ENCODE assay signal across 8 cellular contexts in the genomic region with DNA sequence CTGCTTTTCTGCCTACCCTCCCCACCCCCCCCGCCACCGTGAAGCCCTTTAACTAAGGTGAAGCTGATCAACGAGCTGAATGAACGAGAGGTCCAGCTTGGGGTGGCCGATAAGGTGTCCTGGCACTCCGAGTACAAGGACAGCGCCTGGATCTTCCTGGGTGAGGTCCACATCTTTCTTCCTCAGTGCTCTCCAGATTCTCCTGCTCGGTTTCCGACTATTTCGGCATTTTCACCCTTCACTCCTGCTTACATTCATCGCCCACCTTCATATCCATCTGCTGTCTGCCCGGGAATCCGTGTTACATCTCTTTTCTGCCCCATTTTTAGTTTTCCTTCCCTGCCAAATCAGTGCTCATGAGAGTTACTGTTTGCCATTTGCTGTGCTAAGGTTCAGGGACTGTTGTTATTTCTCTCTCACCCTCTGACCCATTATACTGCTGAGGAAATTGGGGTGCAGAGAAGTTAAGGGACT. TPM values are rescaled to one million over a fixed set of nuclear protein-coding genes. Genes with fewer than 3 reads are reported as not detected.
DNase-seq lines count a peak whose midpoint lies in the region; ATAC-seq and TF ChIP-seq lines count a peak whose summit lies in the region.

No MANE protein-coding gene starts in this region.

- no peaks in the 10 kb centered on the region for H3K9me2 ChIP-seq in GM23248 (ENCODE audit: insufficient read depth)

- DNase-seq in GM23248 (peak; percentile 18), T-helper 17 cell (no peak), HUDEP-2 (lab: John Stamatoyannopoulos, UW; ENCODE audit: unreplicated experiment in 76 of 76) (no peak), H4 (ENCODE audit: low spot score) (no peak), HuH-7 (ENCODE audit: low spot score) (no peak)
- DNase-seq in activated CD4-positive, alpha-beta T cell treated with anti-CD3 and anti-CD28 coated beads for 1 hour, result no peak

- H3K27me3 ChIP-seq in GM23248 (replicated peaks; ENCODE audit: insufficient read depth) (no peaks in the 10 kb centered on the region), gastroesophageal sphincter (no peaks in the 10 kb centered on the region), skeletal muscle tissue (ENCODE audit: control insufficient read depth in 3 of 3, insufficient read depth in 3 of 3, low read length in 3 of 3) (peaks cover 0 to 6% (median 0%) of the 10 kb centered on the region in 3 donors)

- peak overlapping the region; percentile 76 for H3K4me2 ChIP-seq in GM23248 (ENCODE audit: unreplicated experiment)

- H3K4me1 ChIP-seq in GM23248 (ENCODE audit: insufficient read depth) (no peaks in the 10 kb centered on the region), gastroesophageal sphincter (peaks cover 0 to 26% (median 0%) of the 10 kb centered on the region in 3 donors), skeletal muscle tissue (ENCODE audit: control insufficient read depth in 3 of 3, insufficient read depth in 3 of 3, low read length in 3 of 3) (peaks cover 0 to 3% (median 0%) of the 10 kb centered on the region in 3 donors)

- no peak for TF ChIP-seq POLR2A in gastroesophageal sphincter (IDR thresholded peaks at IDR 0.05)

- peak overlapping the region; percentile 95 for H3K4me3 Mint-ChIP-seq in T-helper 17 cell

- peaks cover 10% of the 10 kb centered on the region for H3K27me3 Mint-ChIP-seq in T-helper 17 cell

- H3K4me1 Mint-ChIP-seq in T-helper 17 cell, result peaks cover 5% of the 10 kb centered on the region

- H3F3A ChIP-seq in GM23248 (ENCODE audit: insufficient read depth), result no peaks in the 10 kb centered on the region

- no peak for TF ChIP-seq EP300 in gastroesophageal sphincter (IDR thresholded peaks at IDR 0.05)

- H3K36me3 ChIP-seq in GM23248 (ENCODE audit: low read depth), result no peaks in the 10 kb centered on the region
- H3K36me3 ChIP-seq in gastroesophageal sphincter, result peaks cover 0 to 15% of the 10 kb centered on the region in 2 donors
- H3K36me3 ChIP-seq in skeletal muscle tissue (ENCODE audit: control insufficient read depth in 3 of 3, insufficient read depth in 3 of 3, low read length in 3 of 3), result peaks cover 4 to 10% (median 9%) of the 10 kb centered on the region in 3 donors

- peak overlapping the region; percentile 99 for H2AFZ ChIP-seq in GM23248

- no peaks in the 10 kb centered on the region for H3K9me3 ChIP-seq in GM23248 (ENCODE audit: low read depth)
- H3K9me3 ChIP-seq in T-helper 17 cell (ENCODE audit: control insufficient read depth, low read length, poor library complexity, severe bottlenecking), result no peaks in the 10 kb centered on the region
- H3K9me3 ChIP-seq in gastroesophageal sphincter, result no peaks in the 10 kb centered on the region
- H3K9me3 ChIP-seq in skeletal muscle tissue (ENCODE audit: control insufficient read depth in 3 of 3, low read length in 3 of 3), result no peaks in the 10 kb centered on the region

- in situ Hi-C loops in GM23248 (cut with MboI), result no loop called here

- no peak for TF ChIP-seq CTCF in gastroesophageal sphincter (IDR thresholded peaks at IDR 0.05)

- ATAC-seq in T-helper 17 cell (peak; percentile 6), gastroesophageal sphincter (peak; percentile 46)

- H3K9ac ChIP-seq in GM23248 (peak overlapping the region; percentile 83), skeletal muscle tissue (ENCODE audit: low read depth in 1 of 3, low read length in 3 of 3) (peak overlapping the region; percentile 65 to 81 (median 78))

- H3K79me2 ChIP-seq in GM23248 (ENCODE audit: insufficient read depth), result peaks cover 33% of the 10 kb centered on the region

- H3K27ac Mint-ChIP-seq in T-helper 17 cell, result peak overlapping the region; percentile 93

- WGBS in GM23248 (ENCODE audit: low coverage in 1 of 2, low lambda C conversion rate in 2 of 2, missing lambda C conversion rate in 2 of 2), 2 experiments, result 0% methylated on average over 7 to 11 of the region's 13 CpGs
- 2 to 15% methylated on average over 6 to 10 of the region's 13 CpGs for WGBS in gastroesophageal sphincter (ENCODE audit: low coverage in 1 of 2), 2 donors

- peak overlapping the region; percentile 97 for H3K4me3 ChIP-seq in GM23248
- H3K4me3 ChIP-seq in gastroesophageal sphincter, result peak overlapping the region; percentile 67 to 70
- H3K4me3 ChIP-seq in skeletal muscle tissue (ENCODE audit: low read length in 3 of 3), result peak overlapping the region; percentile 85 to 95 (median 87)

- H4K20me1 ChIP-seq in GM23248 (ENCODE audit: insufficient read depth), result no peaks in the 10 kb centered on the region

- no peak overlapping the region for H3K27ac ChIP-seq in GM23248
- H3K27ac ChIP-seq in gastroesophageal sphincter, result peak overlapping the region; percentile 36 to 85 (median 84)
- H3K27ac ChIP-seq in skeletal muscle tissue (ENCODE audit: low read depth, low read length), result peak overlapping the region; percentile 72

- H3K36me3 Mint-ChIP-seq in T-helper 17 cell (ENCODE audit: low read depth), result no peaks in the 10 kb centered on the region

RNA-seq across cellular contexts. Expression of a gene that starts 0.5 kb away (rescaled TPM):
- total RNA-seq in GM23248 (2014; rRNA removed; shearing (Covaris generic)), result 13.7 and 17.0 TPM in 2 replicates
- polyA plus RNA-seq in GM23248 (2016; fragmentation: Nextera tagmentation; extraction: Ambion mirVana), result 17.6 and 18.8 TPM in 2 replicates
- total RNA-seq in T-helper 17 cell, result 10 to 100 TPM; 18.8 to 21.4 TPM
- 10 to 100 TPM; 14.8 to 19.5 (median 18.0) TPM for total RNA-seq in gastroesophageal sphincter
- 23.0 TPM for total RNA-seq in skeletal muscle tissue
- 39.8 and 45.6 TPM in 2 replicates for total RNA-seq in H4 (2014; rRNA removed; shearing (Covaris generic))

RNA-seq across cellular contexts. Expression of a gene that starts 16.8 kb away (rescaled TPM):
- total RNA-seq in GM23248 (2014; rRNA removed; shearing (Covaris generic)), result not detected in 2 replicates
- polyA plus RNA-seq in GM23248 (2016; fragmentation: Nextera tagmentation; extraction: Ambion mirVana), result not detected in 2 replicates
- total RNA-seq in T-helper 17 cell, result not detected
- not detected for total RNA-seq in gastroesophageal sphincter
- total RNA-seq in skeletal muscle tissue, result not detected
- not detected in 2 replicates for total RNA-seq in H4 (2014; rRNA removed; shearing (Covaris generic))
